1 cellular context compared by ENCODE assay signal in the genomic region with DNA sequence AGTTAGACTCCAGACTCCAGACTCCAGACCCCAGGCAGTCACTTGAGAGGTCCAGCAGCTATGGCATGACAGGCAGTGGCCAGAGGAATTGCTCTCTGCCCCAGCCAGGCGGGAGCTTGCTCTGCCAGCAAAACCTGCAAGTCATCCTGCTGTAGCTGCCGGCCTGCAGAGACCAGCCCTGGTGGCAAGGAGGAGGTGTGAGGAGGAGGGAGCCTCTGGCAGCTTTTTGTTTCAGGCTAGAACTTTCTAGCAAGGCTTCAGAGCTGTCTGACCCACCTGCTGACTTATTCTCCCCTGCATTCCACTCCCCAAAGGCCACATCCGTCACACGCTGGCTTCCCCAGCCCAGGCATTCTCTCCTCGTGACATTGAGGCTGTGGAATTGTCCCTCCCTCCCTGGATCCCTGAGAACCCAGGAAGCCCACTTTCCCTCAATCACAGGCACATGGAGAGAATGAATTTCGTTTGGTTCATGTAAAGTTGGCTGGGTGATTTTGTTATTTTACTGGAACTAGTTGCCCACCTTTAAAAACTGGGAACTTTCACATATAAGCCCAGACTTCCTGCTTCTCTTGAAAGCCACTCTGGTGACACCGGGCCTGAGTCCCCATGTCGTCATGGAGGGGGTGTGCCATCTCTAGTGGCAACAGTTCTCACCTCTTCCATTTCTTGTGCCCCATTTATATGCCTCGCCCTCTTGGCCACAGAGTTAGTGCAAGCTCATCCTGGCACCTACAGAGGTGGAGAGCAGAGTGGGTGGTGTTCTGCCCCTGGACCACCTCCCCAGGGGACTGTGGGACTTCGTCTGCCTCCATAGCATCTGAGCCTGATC.
A peak's percentile ranks its signal among the peaks of the same experiment; 100 is the strongest.
TF ChIP-seq lines count a peak whose summit lies in the region.

No MANE protein-coding gene starts in this region.

TF ChIP-seq in K562, 482 proteins besides CTCF, POLR2A, EP300 and RAD21 (continued from another document and continues in another):
- TF ChIP-seq MYBL2 (IDR thresholded peaks at IDR 0.05; ENCODE audit: low read depth) (no peak), MYBL2 (CRISPR knock-in tag; IDR thresholded peaks at IDR 0.05; ENCODE audit: borderline replicate concordance) (no peak), ZSCAN32 (CRISPR knock-in tag; IDR thresholded peaks at IDR 0.05) (no peak), ARHGAP35 (IDR thresholded peaks at IDR 0.05; ENCODE audit: partially characterized antibody) (no peak), ATF4 (CRISPR knock-in tag; IDR thresholded peaks at IDR 0.05) (0 out of 2 replicates have a peak, but pooled peaks have one; percentile 44), HDAC8 (tag; IDR thresholded peaks at IDR 0.05) (peak; percentile 63; the same call in 1 of the 2 replicates), ZBED1 (IDR thresholded peaks at IDR 0.05) (no peak), CAMTA2 (CRISPR knock-in tag; conservative IDR thresholded peaks at IDR 0.05) (no peak), PTBP1 (IDR thresholded peaks at IDR 0.05; ENCODE audit: low read depth, low read length) (no peak), TFE3 (CRISPR knock-in tag; IDR thresholded peaks at IDR 0.05) (no peak), NR3C1 (CRISPR knock-in tag; IDR thresholded peaks at IDR 0.05) (no peak), TCF7L2 (IDR thresholded peaks at IDR 0.05; ENCODE audit: low read depth, low read length) (no peak), EZH2 (IDR thresholded peaks at IDR 0.05; ENCODE audit: borderline replicate concordance, low read depth, low read length) (no peak), HOXB6 (CRISPR knock-in tag; IDR thresholded peaks at IDR 0.05; ENCODE audit: borderline replicate concordance) (0 out of 2 replicates have a peak, but pooled peaks have one; percentile 25), BACH1 (tag; IDR thresholded peaks at IDR 0.05) (peak; percentile 86), ZNF764 (CRISPR knock-in tag; IDR thresholded peaks at IDR 0.05; ENCODE audit: low read depth) (no peak), ESRRA (IDR thresholded peaks at IDR 0.05; ENCODE audit: borderline replicate concordance, low read depth) (no peak), ZNF780A (CRISPR knock-in tag; IDR thresholded peaks at IDR 0.05) (no peak), MTA2 (IDR thresholded peaks at IDR 0.05; ENCODE audit: low read depth) (no peak), NFRKB (IDR thresholded peaks at IDR 0.05; ENCODE audit: low read depth) (no peak), HCFC1 (IDR thresholded peaks at IDR 0.05; ENCODE audit: low read depth, low read length) (no peak), STAT5A (IDR thresholded peaks at IDR 0.05; ENCODE audit: borderline replicate concordance, low read length) (no peak), CBX8 (IDR thresholded peaks at IDR 0.05; ENCODE audit: borderline replicate concordance, extremely low read depth, low read depth, low read length, poor library complexity, severe bottlenecking) (no peak), SRSF7 (optimal IDR thresholded peaks at IDR 0.05; ENCODE audit: low read depth, low read length) (no peak), ZNF717 (CRISPR knock-in tag; IDR thresholded peaks at IDR 0.05) (no peak), CTBP1 (IDR thresholded peaks at IDR 0.05; ENCODE audit: borderline replicate concordance) (peak; percentile 48; the same call in 1 of the 2 replicates), NFXL1 (CRISPR knock-in tag; IDR thresholded peaks at IDR 0.05) (no peak), PHB (CRISPR knock-in tag; IDR thresholded peaks at IDR 0.05) (no peak), MITF (IDR thresholded peaks at IDR 0.05) (no peak), LCOR (CRISPR knock-in tag; IDR thresholded peaks at IDR 0.05) (no peak), LEF1 (IDR thresholded peaks at IDR 0.05) (no peak), ZNF384 (IDR thresholded peaks at IDR 0.05; ENCODE audit: low read depth, low read length) (no peak), TFAM (CRISPR knock-in tag; conservative IDR thresholded peaks at IDR 0.05) (no peak), ZNF76 (CRISPR knock-in tag; IDR thresholded peaks at IDR 0.05; ENCODE audit: borderline replicate concordance) (0 out of 2 replicates have a peak, but pooled peaks have one; percentile 27), ZNF133 (CRISPR knock-in tag; IDR thresholded peaks at IDR 0.05) (no peak), ZFPM2 (CRISPR knock-in tag; IDR thresholded peaks at IDR 0.05) (0 out of 2 replicates have a peak, but pooled peaks have one; percentile 29), CEBPZ (IDR thresholded peaks at IDR 0.05; ENCODE audit: borderline replicate concordance, low read depth, low read length) (no peak), ZNF408 (CRISPR knock-in tag; IDR thresholded peaks at IDR 0.05; ENCODE audit: low read depth) (no peak)
- TF ChIP-seq, protein P1, sequence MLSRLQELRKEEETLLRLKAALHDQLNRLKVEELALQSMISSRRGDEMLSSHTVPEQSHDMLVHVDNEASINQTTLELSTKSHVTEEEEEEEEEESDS (CRISPR knock-in tag; IDR thresholded peaks at IDR 0.05), result no peak
- TF ChIP-seq, protein P2, sequence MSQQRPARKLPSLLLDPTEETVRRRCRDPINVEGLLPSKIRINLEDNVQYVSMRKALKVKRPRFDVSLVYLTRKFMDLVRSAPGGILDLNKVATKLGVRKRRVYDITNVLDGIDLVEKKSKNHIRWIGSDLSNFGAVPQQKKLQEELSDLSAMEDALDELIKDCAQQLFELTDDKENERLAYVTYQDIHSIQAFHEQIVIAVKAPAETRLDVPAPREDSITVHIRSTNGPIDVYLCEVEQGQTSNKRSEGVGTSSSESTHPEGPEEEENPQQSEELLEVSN (IDR thresholded peaks at IDR 0.05; ENCODE audit: borderline replicate concordance in 1 of 2, extremely low read depth in 1 of 2, insufficient read depth in 1 of 2, insufficient read length in 1 of 2, low read depth in 1 of 2, low read length in 1 of 2, poor library complexity in 1 of 2, severe bottlenecking in 1 of 2), result peak; percentile 84 to 89
- TF ChIP-seq, protein P3, sequence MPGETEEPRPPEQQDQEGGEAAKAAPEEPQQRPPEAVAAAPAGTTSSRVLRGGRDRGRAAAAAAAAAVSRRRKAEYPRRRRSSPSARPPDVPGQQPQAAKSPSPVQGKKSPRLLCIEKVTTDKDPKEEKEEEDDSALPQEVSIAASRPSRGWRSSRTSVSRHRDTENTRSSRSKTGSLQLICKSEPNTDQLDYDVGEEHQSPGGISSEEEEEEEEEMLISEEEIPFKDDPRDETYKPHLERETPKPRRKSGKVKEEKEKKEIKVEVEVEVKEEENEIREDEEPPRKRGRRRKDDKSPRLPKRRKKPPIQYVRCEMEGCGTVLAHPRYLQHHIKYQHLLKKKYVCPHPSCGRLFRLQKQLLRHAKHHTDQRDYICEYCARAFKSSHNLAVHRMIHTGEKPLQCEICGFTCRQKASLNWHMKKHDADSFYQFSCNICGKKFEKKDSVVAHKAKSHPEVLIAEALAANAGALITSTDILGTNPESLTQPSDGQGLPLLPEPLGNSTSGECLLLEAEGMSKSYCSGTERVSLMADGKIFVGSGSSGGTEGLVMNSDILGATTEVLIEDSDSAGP (CRISPR knock-in tag; IDR thresholded peaks at IDR 0.05), result no peak
- TF ChIP-seq, protein P4, sequence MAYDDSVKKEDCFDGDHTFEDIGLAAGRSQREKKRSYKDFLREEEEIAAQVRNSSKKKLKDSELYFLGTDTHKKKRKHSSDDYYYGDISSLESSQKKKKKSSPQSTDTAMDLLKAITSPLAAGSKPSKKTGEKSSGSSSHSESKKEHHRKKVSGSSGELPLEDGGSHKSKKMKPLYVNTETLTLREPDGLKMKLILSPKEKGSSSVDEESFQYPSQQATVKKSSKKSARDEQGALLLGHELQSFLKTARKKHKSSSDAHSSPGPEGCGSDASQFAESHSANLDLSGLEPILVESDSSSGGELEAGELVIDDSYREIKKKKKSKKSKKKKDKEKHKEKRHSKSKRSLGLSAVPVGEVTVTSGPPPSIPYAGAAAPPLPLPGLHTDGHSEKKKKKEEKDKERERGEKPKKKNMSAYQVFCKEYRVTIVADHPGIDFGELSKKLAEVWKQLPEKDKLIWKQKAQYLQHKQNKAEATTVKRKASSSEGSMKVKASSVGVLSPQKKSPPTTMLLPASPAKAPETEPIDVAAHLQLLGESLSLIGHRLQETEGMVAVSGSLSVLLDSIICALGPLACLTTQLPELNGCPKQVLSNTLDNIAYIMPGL (CRISPR knock-in tag; IDR thresholded peaks at IDR 0.05), result 0 out of 2 replicates have a peak, but pooled peaks have one; percentile 13
- TF ChIP-seq, protein P5, sequence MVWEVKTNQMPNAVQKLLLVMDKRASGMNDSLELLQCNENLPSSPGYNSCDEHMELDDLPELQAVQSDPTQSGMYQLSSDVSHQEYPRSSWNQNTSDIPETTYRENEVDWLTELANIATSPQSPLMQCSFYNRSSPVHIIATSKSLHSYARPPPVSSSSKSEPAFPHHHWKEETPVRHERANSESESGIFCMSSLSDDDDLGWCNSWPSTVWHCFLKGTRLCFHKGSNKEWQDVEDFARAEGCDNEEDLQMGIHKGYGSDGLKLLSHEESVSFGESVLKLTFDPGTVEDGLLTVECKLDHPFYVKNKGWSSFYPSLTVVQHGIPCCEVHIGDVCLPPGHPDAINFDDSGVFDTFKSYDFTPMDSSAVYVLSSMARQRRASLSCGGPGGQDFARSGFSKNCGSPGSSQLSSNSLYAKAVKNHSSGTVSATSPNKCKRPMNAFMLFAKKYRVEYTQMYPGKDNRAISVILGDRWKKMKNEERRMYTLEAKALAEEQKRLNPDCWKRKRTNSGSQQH (CRISPR knock-in tag; IDR thresholded peaks at IDR 0.05), result no peak
- TF ChIP-seq, protein P6, sequence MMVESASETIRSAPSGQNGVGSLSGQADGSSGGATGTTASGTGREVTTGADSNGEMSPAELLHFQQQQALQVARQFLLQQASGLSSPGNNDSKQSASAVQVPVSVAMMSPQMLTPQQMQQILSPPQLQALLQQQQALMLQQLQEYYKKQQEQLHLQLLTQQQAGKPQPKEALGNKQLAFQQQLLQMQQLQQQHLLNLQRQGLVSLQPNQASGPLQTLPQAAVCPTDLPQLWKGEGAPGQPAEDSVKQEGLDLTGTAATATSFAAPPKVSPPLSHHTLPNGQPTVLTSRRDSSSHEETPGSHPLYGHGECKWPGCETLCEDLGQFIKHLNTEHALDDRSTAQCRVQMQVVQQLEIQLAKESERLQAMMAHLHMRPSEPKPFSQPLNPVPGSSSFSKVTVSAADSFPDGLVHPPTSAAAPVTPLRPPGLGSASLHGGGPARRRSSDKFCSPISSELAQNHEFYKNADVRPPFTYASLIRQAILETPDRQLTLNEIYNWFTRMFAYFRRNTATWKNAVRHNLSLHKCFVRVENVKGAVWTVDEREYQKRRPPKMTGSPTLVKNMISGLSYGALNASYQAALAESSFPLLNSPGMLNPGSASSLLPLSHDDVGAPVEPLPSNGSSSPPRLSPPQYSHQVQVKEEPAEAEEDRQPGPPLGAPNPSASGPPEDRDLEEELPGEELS (CRISPR knock-in tag; IDR thresholded peaks at IDR 0.05; ENCODE audit: borderline replicate concordance), result no peak
